In the genomic region with DNA sequence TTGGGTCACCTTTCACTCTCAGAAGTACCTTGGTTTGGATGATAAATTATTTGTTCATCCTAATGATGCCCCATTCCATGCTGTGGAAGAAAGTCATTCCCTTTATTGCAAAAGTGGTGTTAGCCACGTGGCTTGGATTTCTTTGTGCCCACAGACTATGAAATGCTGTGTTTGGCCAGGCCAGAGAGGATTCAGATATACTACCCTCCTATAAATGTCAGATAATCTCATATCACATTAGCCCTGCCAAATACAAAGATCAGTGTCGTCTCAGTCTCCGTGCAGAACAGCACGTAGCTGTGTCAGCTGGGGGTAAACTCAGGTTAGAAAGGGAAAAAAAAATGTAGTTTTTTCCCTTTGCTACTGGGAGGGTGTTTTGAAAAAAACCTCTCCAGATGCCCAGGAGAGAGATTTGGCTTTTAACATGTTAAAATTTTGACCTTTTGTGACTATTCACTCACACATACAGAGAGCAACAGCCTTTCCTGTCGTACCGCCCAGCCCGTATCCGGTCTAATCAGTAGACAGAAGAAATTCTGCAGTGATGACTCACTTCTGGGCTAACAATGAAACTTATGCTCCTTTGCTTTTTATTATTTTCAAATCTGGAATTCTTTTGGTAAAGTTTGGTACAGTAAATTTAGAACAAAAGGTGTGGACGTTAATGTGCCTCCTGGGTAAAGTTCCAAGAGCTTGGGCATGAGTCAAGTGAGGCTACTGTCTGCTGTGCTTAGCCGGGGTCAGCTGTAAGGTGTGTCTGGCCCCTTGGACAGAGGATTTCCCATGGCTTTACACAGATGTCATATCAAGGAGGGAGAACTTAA, we compare ENCODE assay signal across 8 cellular contexts. TPM values are rescaled to one million over a fixed set of nuclear protein-coding genes. Genes with fewer than 3 reads are reported as not detected.
A peak's percentile ranks its signal among the peaks of the same experiment; 100 is the strongest.
DNase-seq lines count a peak whose midpoint lies in the region; ATAC-seq and TF ChIP-seq lines count a peak whose summit lies in the region.

No MANE protein-coding gene starts in this region.

- in situ Hi-C loops in G401 (cut with HindIII; ENCODE audit: low sequenced_read_pairs): no loop called here

- DNase-seq in G401 (ENCODE audit: low spot score) (peak; percentile 35), T1000 (lab: John Stamatoyannopoulos, UW) (peak; percentile 90), foreskin keratinocyte (peak; percentile 75 to 86), psoas muscle (peak; percentile 41 to 56), mesenteric fat pad (ENCODE audit: low spot score) (no peak)

- TF ChIP-seq CTCF in foreskin keratinocyte (conservative IDR thresholded peaks at IDR 0.05) (no peak), psoas muscle (IDR thresholded peaks at IDR 0.05) (no peak)

- intact Hi-C loops in psoas muscle (cut with DNase I): no loop called here

- peaks cover 29% of the 10 kb centered on the region for H3K4me1 ChIP-seq in foreskin keratinocyte
- no peaks in the 10 kb centered on the region for H3K4me1 ChIP-seq in psoas muscle

- 6 to 13% (median 7%) methylated on average over 10 of the region's 10 CpGs for WGBS in psoas muscle, 3 donors

- peak overlapping the region; percentile 21 for H3K4me3 ChIP-seq in psoas muscle

- ATAC-seq in HG02938 (IDR thresholded peaks at IDR 0.05; ENCODE audit: unreplicated experiment) (peak; percentile 69), foreskin keratinocyte (peak; percentile 98), psoas muscle (peak; percentile 57 to 82 (median 74)), GM18519 (IDR thresholded peaks at IDR 0.05; ENCODE audit: low FRiP score, unreplicated experiment) (no peak), GM18502 (IDR thresholded peaks at IDR 0.05; ENCODE audit: poor library complexity, unreplicated experiment) (no peak)

- no peaks in the 10 kb centered on the region for H3K9me3 ChIP-seq in psoas muscle

- H3K36me3 ChIP-seq in psoas muscle (ENCODE audit: insufficient read depth in 1 of 2, low read depth in 1 of 2): no peaks in the 10 kb centered on the region

- H3K27ac ChIP-seq in foreskin keratinocyte: peak overlapping the region; percentile 58
- H3K27ac ChIP-seq in psoas muscle: peak overlapping the region; percentile 46

- H3K27me3 ChIP-seq in foreskin keratinocyte: no peaks in the 10 kb centered on the region
- H3K27me3 ChIP-seq in psoas muscle (ENCODE audit: insufficient read depth in 3 of 3, low read length in 2 of 3): peaks cover 0 to 1% (median 0%) of the 10 kb centered on the region in 3 donors

RNA-seq across cellular contexts. Expression of gene PTPRB, which starts 8.5 kb away (rescaled TPM):
- not detected in 2 replicates for total RNA-seq in G401 (2014; rRNA removed; shearing (Covaris generic))
- total RNA-seq in foreskin keratinocyte (0.71 and 0.88 TPM in 2 replicates), psoas muscle (10 to 100 TPM; 10.9 to 32.1 (median 17.8) TPM), mesenteric fat pad (64.7 TPM)
- polyA plus RNA-seq in foreskin keratinocyte (0.33 and 0.40 TPM in 2 replicates), psoas muscle (1 to 10 TPM; 6.5 to 7.6 (median 7.2) TPM)

Comparison
In these comparisons a context has a peak if more than half of its experiments do, and no peak if none do; other contexts are left out.
1. ATAC-seq: peak in HG02938 (single experiment), foreskin keratinocyte (single experiment) and psoas muscle (4 of 4); none in GM18519 (single experiment) and GM18502 (single experiment).